ENCODE assay signal across 9 cellular contexts in genomic region chr2:144357623-144358400, GRCh38.
DNase-seq lines count a peak whose midpoint lies in the region; ATAC-seq, FAIRE-seq and TF ChIP-seq lines count a peak whose summit lies in the region.
"Had no signal": no experiment of that assay in that cellular context is flagged by ENCODE, and none has a peak within 500 bp of the region (broad histone marks: within the 10 kb centered on the region; RNA-seq: fewer than 3 reads in every experiment).

No MANE protein-coding gene starts in this region.

- TF ChIP-seq POLR2A in HepG2 (IDR thresholded peaks at IDR 0.05; ENCODE audit: insufficient read depth in 1 of 2, low read depth in 2 of 2, low read length in 2 of 2), result no peak
- no peak for TF ChIP-seq POLR2A in tibial nerve (IDR thresholded peaks at IDR 0.05)

- H4K20me1 ChIP-seq in HepG2 (ENCODE audit: insufficient read depth, low read length), result no peaks in the 10 kb centered on the region

- peak; percentile 50 for ATAC-seq in GM19372 (IDR thresholded peaks at IDR 0.05; ENCODE audit: low read depth, unreplicated experiment)
- peak; percentile 85 for ATAC-seq in HG03342 (IDR thresholded peaks at IDR 0.05; ENCODE audit: unreplicated experiment)
- no peak for ATAC-seq in HepG2

- H3K36me3 ChIP-seq in BJ (ENCODE audit: control insufficient read depth, insufficient read depth, low read length) (no peaks in the 10 kb centered on the region), HepG2 (replicated peaks in 1 of 2; ENCODE audit: control insufficient read depth in 1 of 2, insufficient read depth in 2 of 2, low read length in 2 of 2) (no peaks in the 10 kb centered on the region), tibial nerve (no peaks in the 10 kb centered on the region)

- H3K27me3 ChIP-seq in BJ (ENCODE audit: control insufficient read depth, insufficient read depth, low read length) (no peaks in the 10 kb centered on the region), HepG2 (ENCODE audit: control insufficient read depth in 1 of 2, insufficient read depth in 2 of 2, low read length in 2 of 2) (no peaks in the 10 kb centered on the region), tibial nerve (no peaks in the 10 kb centered on the region)

- WGBS in HepG2 (ENCODE audit: low lambda C conversion rate), result 32% methylated on average over 4 of the region's 4 CpGs
- 45 to 51% methylated on average over 4 of the region's 4 CpGs for WGBS in tibial nerve, 2 donors

- peak; percentile 98 for DNase-seq in BJ (ENCODE audit: low read depth)
- no peak for DNase-seq in activated T-helper 2 cell treated with anti-CD3 and anti-CD28 coated beads, Interferon-gamma antibody, Interleukin-2, Interleukin-4, amounts not matched to agents 10 μg/mL and 5 μg/mL and 100 μg/mL, durations not matched to agents 14 hours and 24 hours and 36 hours (ENCODE audit: low spot score)
- peak; percentile 20 for DNase-seq in HepG2 (ENCODE audit: low spot score)
- no peak for DNase-seq in posterior vena cava (ENCODE audit: low spot score)
- no peak for DNase-seq in activated CD4-positive, CD25-positive, alpha-beta regulatory T cell treated with anti-CD3 and anti-CD28 coated beads, Interleukin-2, amount 50 U/mL, for 72 hours
- no peak for DNase-seq in tibial nerve (ENCODE audit: low spot score in 2 of 2)

- H3K9me3 Mint-ChIP-seq in activated T-helper 2 cell treated with anti-CD3 and anti-CD28 coated beads, Interferon-gamma antibody, Interleukin-2, Interleukin-4, amounts not matched to agents 10 μg/mL and 5 μg/mL and 100 μg/mL, durations not matched to agents 14 hours and 24 hours and 36 hours, result no peaks in the 10 kb centered on the region

- H3K4me3 ChIP-seq in BJ (ENCODE audit: low read depth, low read length) (no peak overlapping the region), HepG2 (replicated peaks in 1 of 3; ENCODE audit: insufficient read depth in 1 of 3, low read depth in 2 of 3, low read length in 3 of 3) (no peak overlapping the region), tibial nerve (no peak overlapping the region)

- H3K79me2 ChIP-seq in HepG2 (ENCODE audit: insufficient read depth, low read length), result no peaks in the 10 kb centered on the region

- CTCF ChIA-PET in BJ (lab: Yijun Ruan, JAX), result interaction anchor here (0.9 kb wide), 1 partner anchor 11 kb away, joined by 3 read pairs; no protein-coding TSS in a partner anchor
- CTCF ChIA-PET in HepG2 (lab: Yijun Ruan, JAX; ENCODE audit: low intra/inter-chr PET ratio, low total read pairs), result no interaction called here

- TF ChIP-seq EP300 in HepG2 (IDR thresholded peaks at IDR 0.05; ENCODE audit: low read depth in 2 of 2, low read length in 2 of 2), result no peak
- TF ChIP-seq EP300 in HepG2 (CRISPR knock-in tag; IDR thresholded peaks at IDR 0.05; ENCODE audit: borderline replicate concordance), result no peak
- peak in 1 of 2 donors; percentile 54 for TF ChIP-seq EP300 in tibial nerve (IDR thresholded peaks at IDR 0.05)

- no peaks in the 10 kb centered on the region for H3K36me3 Mint-ChIP-seq in activated T-helper 2 cell treated with anti-CD3 and anti-CD28 coated beads, Interferon-gamma antibody, Interleukin-2, Interleukin-4, amounts not matched to agents 10 μg/mL and 5 μg/mL and 100 μg/mL, durations not matched to agents 14 hours and 24 hours and 36 hours (ENCODE audit: low read depth)

- FAIRE-seq in HepG2 (lab: Jason Lieb, UNC), result no peak
- FAIRE-seq: islet of Langerhans had no signal

- H2AFZ ChIP-seq in HepG2 (ENCODE audit: low read length), result no peak overlapping the region

- TF ChIP-seq RAD21 in HepG2 (CRISPR knock-in tag; IDR thresholded peaks at IDR 0.05), result no peak

- H3K4me1 Mint-ChIP-seq in activated T-helper 2 cell treated with anti-CD3 and anti-CD28 coated beads, Interferon-gamma antibody, Interleukin-2, Interleukin-4, amounts not matched to agents 10 μg/mL and 5 μg/mL and 100 μg/mL, durations not matched to agents 14 hours and 24 hours and 36 hours (ENCODE audit: low read depth), result peaks cover 35% of the 10 kb centered on the region

- H3K4me2 ChIP-seq in HepG2 (ENCODE audit: low read depth, low read length), result no peak overlapping the region

- H3K9me3 ChIP-seq in HepG2 (ENCODE audit: low read length), result no peaks in the 10 kb centered on the region
- no peaks in the 10 kb centered on the region for H3K9me3 ChIP-seq in tibial nerve

- H3K27me3 Mint-ChIP-seq in activated T-helper 2 cell treated with anti-CD3 and anti-CD28 coated beads, Interferon-gamma antibody, Interleukin-2, Interleukin-4, amounts not matched to agents 10 μg/mL and 5 μg/mL and 100 μg/mL, durations not matched to agents 14 hours and 24 hours and 36 hours (ENCODE audit: low read depth), result no peaks in the 10 kb centered on the region

- no TSS peak for BruUV-seq in HepG2 (replicated peaks; lab: Mats Ljungman, UMichigan)

- intact Hi-C loops in activated T-helper 2 cell treated with anti-CD3 and anti-CD28 coated beads, Interferon-gamma antibody, Interleukin-2, Interleukin-4, amounts not matched to agents 10 μg/mL and 5 μg/mL and 100 μg/mL, durations not matched to agents 14 hours and 24 hours and 36 hours (cut with micrococcal nuclease), result loop anchor here (1.0 to 5.0 kb wide), 5 partner anchors 16 to 214 kb away; a partner anchor contains a TSS
- intact Hi-C loops in HepG2 (cut with micrococcal nuclease; ENCODE audit: unreplicated experiment) (no loop called here), posterior vena cava (cut with DNase I) (no loop called here)

- H3K27ac ChIP-seq in HepG2 (ENCODE audit: extremely low read length, insufficient read depth, low read length) (no peak overlapping the region), tibial nerve (peak overlapping the region in 2 of 4 donors; percentile 64 to 65)

- H3K27ac Mint-ChIP-seq in activated T-helper 2 cell treated with anti-CD3 and anti-CD28 coated beads, Interferon-gamma antibody, Interleukin-2, Interleukin-4, amounts not matched to agents 10 μg/mL and 5 μg/mL and 100 μg/mL, durations not matched to agents 14 hours and 24 hours and 36 hours, result peak overlapping the region; percentile 56

- TF ChIP-seq CTCF in BJ (IDR thresholded peaks at IDR 0.05; ENCODE audit: insufficient read depth, low read depth, low read length) (no peak), HepG2 (CRISPR knock-in tag; IDR thresholded peaks at IDR 0.05) (no peak), tibial nerve (IDR thresholded peaks at IDR 0.05) (no peak)

- H3K4me1 ChIP-seq in HepG2 (ENCODE audit: insufficient read depth, low read length), result no peaks in the 10 kb centered on the region
- peaks cover 0 to 14% (median 0%) of the 10 kb centered on the region in 4 donors for H3K4me1 ChIP-seq in tibial nerve

- H3K9ac ChIP-seq in HepG2 (ENCODE audit: insufficient read depth, low read depth, low read length), result no peak overlapping the region

- no peak overlapping the region for H3K4me3 Mint-ChIP-seq in activated T-helper 2 cell treated with anti-CD3 and anti-CD28 coated beads, Interferon-gamma antibody, Interleukin-2, Interleukin-4, amounts not matched to agents 10 μg/mL and 5 μg/mL and 100 μg/mL, durations not matched to agents 14 hours and 24 hours and 36 hours (ENCODE audit: low read depth)

- in situ Hi-C loops in HepG2 (cut with HindIII; ENCODE audit: extremely low pct_ligation_motif_present, low pct_unique_long_range_greater_than_20kb), result no loop called here

- POLR2A ChIA-PET in BJ (lab: Charles Lee), result interaction anchor here (0.5 kb wide), 1 partner anchor 166 kb away, joined by 6 read pairs; no protein-coding TSS in a partner anchor
- POLR2A ChIA-PET in HepG2 (lab: Yijun Ruan, JAX), result no interaction called here

TF ChIP-seq in HepG2, 621 proteins besides CTCF, POLR2A, EP300 and RAD21:
- peak; percentile 88 for TF ChIP-seq MAFF (IDR thresholded peaks at IDR 0.05; ENCODE audit: low read depth, low read length)
- no peak for TF ChIP-seq ZNF18 (CRISPR knock-in tag; IDR thresholded peaks at IDR 0.05; ENCODE audit: insufficient replicate concordance)
- TF ChIP-seq MAFG (CRISPR knock-in tag; IDR thresholded peaks at IDR 0.05), result no peak
- peak; percentile 85 to 86 for TF ChIP-seq MAFK (conservative IDR thresholded peaks at IDR 0.05 in 1 of 2, IDR thresholded peaks at IDR 0.05 in 1 of 2; ENCODE audit: low read length in 2 of 2)
- TF ChIP-seq ZNF816 (CRISPR knock-in tag; IDR thresholded peaks at IDR 0.05; ENCODE audit: borderline replicate concordance), result no peak
- TF ChIP-seq DR1 (CRISPR knock-in tag; IDR thresholded peaks at IDR 0.05), result no peak
- no peak for TF ChIP-seq HIVEP1 (CRISPR knock-in tag; IDR thresholded peaks at IDR 0.05)
- TF ChIP-seq FOSL2 (CRISPR knock-in tag; IDR thresholded peaks at IDR 0.05), result peak; percentile 54; the same call in 1 of the 2 replicates

Comparison
In these comparisons a context has a peak if more than half of its experiments do, and no peak if none do; other contexts are left out.
1. DNase-seq: peak in BJ (single experiment) and HepG2 (single experiment); none in activated T-helper 2 cell treated with anti-CD3 and anti-CD28 coated beads, Interferon-gamma antibody, Interleukin-2, Interleukin-4, amounts not matched to agents 10 μg/mL and 5 μg/mL and 100 μg/mL, durations not matched to agents 14 hours and 24 hours and 36 hours (single experiment), posterior vena cava (single experiment), activated CD4-positive, CD25-positive, alpha-beta regulatory T cell treated with anti-CD3 and anti-CD28 coated beads, Interleukin-2, amount 50 U/mL, for 72 hours (single experiment) and tibial nerve (0 of 2).